ENCODE assay signal across 28 cellular contexts in the genomic region with DNA sequence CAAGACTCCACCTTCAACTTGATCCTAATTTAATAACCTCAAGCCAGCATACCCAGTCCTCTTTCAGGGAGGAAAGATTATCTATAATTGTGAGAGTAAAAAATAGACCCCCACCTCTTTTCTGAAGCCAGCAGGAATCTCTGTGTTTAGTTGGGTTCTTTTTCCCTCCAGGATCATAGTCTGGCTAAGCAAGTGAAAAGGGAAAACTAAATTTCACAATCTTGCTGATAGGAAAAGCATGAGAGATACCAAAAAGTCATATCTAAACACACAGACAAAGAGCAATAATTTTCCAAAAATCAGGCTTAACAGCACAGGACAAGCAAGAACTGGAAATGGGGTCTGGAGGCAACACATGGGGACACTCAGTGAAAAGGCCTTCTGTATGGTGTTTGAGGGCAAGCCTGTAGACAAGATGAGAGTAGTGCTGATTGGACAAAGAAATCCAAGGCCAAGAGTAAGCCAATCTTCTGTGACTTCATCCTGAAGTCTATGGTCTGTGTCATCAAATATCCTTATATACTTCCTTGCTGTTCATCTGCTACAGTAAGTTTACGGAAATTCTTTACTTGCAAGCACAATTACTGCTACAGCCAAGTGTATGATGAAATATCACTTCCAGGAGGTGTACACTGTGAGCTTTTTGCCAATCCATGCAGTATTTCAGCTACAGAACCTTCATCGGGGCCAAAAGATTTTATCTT.
A peak's percentile ranks its signal among the peaks of the same experiment; 100 is the strongest.
DNase-seq lines count a peak whose midpoint lies in the region; ATAC-seq, FAIRE-seq and TF ChIP-seq lines count a peak whose summit lies in the region.
"Had no signal": no experiment of that assay in that cellular context is flagged by ENCODE, and none has a peak within 500 bp of the region (broad histone marks: within the 10 kb centered on the region; RNA-seq: fewer than 3 reads in every experiment).

No MANE protein-coding gene starts in this region.

- CTCF ChIA-PET in activated CD4-positive, alpha-beta memory T cell treated with anti-CD3 and anti-CD28 coated beads for 36 hours (lab: Charles Lee): no interaction called here

- TF ChIP-seq CTCF in right lobe of liver (IDR thresholded peaks at IDR 0.05): no peak
- no peak for TF ChIP-seq CTCF in upper lobe of left lung (IDR thresholded peaks at IDR 0.05)

- ATAC-seq in right lobe of liver: peak; percentile 79 to 92 (median 85)
- no peak for ATAC-seq in upper lobe of left lung (ENCODE audit: low FRiP score in 2 of 2)
- ATAC-seq in GM18498 (IDR thresholded peaks at IDR 0.05; ENCODE audit: unreplicated experiment): no peak
- ATAC-seq: stimulated activated naive B cell treated with anti-CD40 and anti-IgM and Interleukin-4, amounts not matched to agents 10 μg/mL and 1 μg/mL and 100 μg/mL, for 72 hours had no signal

- DNase-seq in H54 (ENCODE audit: insufficient read length, low spot score) (no peak), amniotic epithelial cell (ENCODE audit: low read depth) (peak; percentile 80), fibroblast of peridontal ligament (ENCODE audit: extremely low read depth) (peak; percentile 36), right lobe of liver (no peak), upper lobe of left lung (no peak)
- no peak for DNase-seq in activated CD4-positive, alpha-beta memory T cell treated with anti-CD3 and anti-CD28 coated beads for 36 hours
- DNase-seq in activated T-cell treated with anti-CD3 and anti-CD28 coated beads, Interleukin-2, amount 50 U/mL, for 1 hour: no peak
- DNase-seq: activated CD4-positive, alpha-beta T cell treated with anti-CD3 and anti-CD28 coated beads for 1 hour; activated gamma-delta T cell; activated naive CD8-positive, alpha-beta T cell treated with anti-CD3 and anti-CD28 coated beads, Interleukin-2, amount 10 ng/mL, durations not matched to agents 7 days and 5 days; activated T-cell treated with anti-CD3 and anti-CD28 coated beads for 4 hours; foreskin melanocyte; H7; hippocampal formation; NCI-H1417 treated with DMSO at 0.1 percent for 48 hours; NCI-H2081; NCI-H2227 treated with DMSO at 0.1 percent for 48 hours; NCI-H748 treated with DMSO at 0.1 percent for 48 hours; nephron progenitor cell; stimulated activated CD4-positive, alpha-beta T cell treated with anti-CD3 and anti-CD28 coated beads, Interleukin-15, amount 100 ng/mL, for 24 hours; stimulated activated naive B cell treated with anti-CD40 and anti-IgM and Interleukin-4, amounts not matched to agents 10 μg/mL and 1 μg/mL and 100 μg/mL, for 72 hours had no signal

- H3K4me1 ChIP-seq in right lobe of liver (peaks cover 0 to 30% (median 7%) of the 10 kb centered on the region in 4 donors), upper lobe of left lung (peaks cover 0 to 3% (median 0%) of the 10 kb centered on the region in 4 donors)

- H3K4me3 ChIP-seq in right lobe of liver (no peak overlapping the region), upper lobe of left lung (no peak overlapping the region)
- H3K4me3 ChIP-seq: BLaER1 treated with 17β-estradiol and CSF1 and Interleukin-3, amounts not matched to agents 10 nM and 100 nM; SK-N-MC had no signal

- intact Hi-C loops in right lobe of liver (cut with DNase I): no loop called here
- intact Hi-C loops in activated CD4-positive, alpha-beta memory T cell treated with anti-CD3 and anti-CD28 coated beads for 36 hours (cut with micrococcal nuclease): no loop called here

- H3K9me3 Mint-ChIP-seq in activated CD4-positive, alpha-beta memory T cell treated with anti-CD3 and anti-CD28 coated beads for 36 hours: peaks cover 8% of the 10 kb centered on the region
- H3K9me3 Mint-ChIP-seq: nephron progenitor cell had no signal

- no peak overlapping the region for H3K27ac Mint-ChIP-seq in activated CD4-positive, alpha-beta memory T cell treated with anti-CD3 and anti-CD28 coated beads for 36 hours
- H3K27ac Mint-ChIP-seq: activated naive CD8-positive, alpha-beta T cell treated with anti-CD3 and anti-CD28 coated beads, Interleukin-2, amount 10 ng/mL, durations not matched to agents 7 days and 5 days; nephron progenitor cell; stimulated activated naive B cell treated with anti-CD40 and anti-IgM and Interleukin-4, amounts not matched to agents 10 μg/mL and 1 μg/mL and 100 μg/mL, for 72 hours had no signal

- H3K4me1 Mint-ChIP-seq in activated CD4-positive, alpha-beta memory T cell treated with anti-CD3 and anti-CD28 coated beads for 36 hours (ENCODE audit: low read depth): no peaks in the 10 kb centered on the region

- no peaks in the 10 kb centered on the region for H3K36me3 ChIP-seq in right lobe of liver
- H3K36me3 ChIP-seq in upper lobe of left lung: no peaks in the 10 kb centered on the region
- H3K36me3 ChIP-seq: BLaER1 treated with 17β-estradiol and CSF1 and Interleukin-3, amounts not matched to agents 10 nM and 100 nM had no signal

- no peaks in the 10 kb centered on the region for H3K27me3 Mint-ChIP-seq in activated CD4-positive, alpha-beta memory T cell treated with anti-CD3 and anti-CD28 coated beads for 36 hours
- H3K27me3 Mint-ChIP-seq: activated naive CD8-positive, alpha-beta T cell treated with anti-CD3 and anti-CD28 coated beads, Interleukin-2, amount 10 ng/mL, durations not matched to agents 7 days and 5 days; stimulated activated naive B cell treated with anti-CD40 and anti-IgM and Interleukin-4, amounts not matched to agents 10 μg/mL and 1 μg/mL and 100 μg/mL, for 72 hours had no signal

- H3K27ac ChIP-seq in right lobe of liver (peak overlapping the region in 2 of 3 donors; percentile 12 to 60), upper lobe of left lung (no peak overlapping the region)
- H3K27ac ChIP-seq: BLaER1 treated with 17β-estradiol and CSF1 and Interleukin-3, amounts not matched to agents 10 nM and 100 nM; parathyroid adenoma; SK-N-MC had no signal

- H3K4me3 Mint-ChIP-seq in activated CD4-positive, alpha-beta memory T cell treated with anti-CD3 and anti-CD28 coated beads for 36 hours: no peak overlapping the region
- H3K4me3 Mint-ChIP-seq: activated naive CD8-positive, alpha-beta T cell treated with anti-CD3 and anti-CD28 coated beads, Interleukin-2, amount 10 ng/mL, durations not matched to agents 7 days and 5 days; nephron progenitor cell; stimulated activated naive B cell treated with anti-CD40 and anti-IgM and Interleukin-4, amounts not matched to agents 10 μg/mL and 1 μg/mL and 100 μg/mL, for 72 hours had no signal

- H3K9me3 ChIP-seq in right lobe of liver: no peaks in the 10 kb centered on the region
- no peaks in the 10 kb centered on the region for H3K9me3 ChIP-seq in upper lobe of left lung
- H3K9me3 ChIP-seq: BLaER1 treated with 17β-estradiol and CSF1 and Interleukin-3, amounts not matched to agents 10 nM and 100 nM had no signal

- no peaks in the 10 kb centered on the region for H3K27me3 ChIP-seq in right lobe of liver
- H3K27me3 ChIP-seq in upper lobe of left lung: no peaks in the 10 kb centered on the region
- H3K27me3 ChIP-seq: BLaER1 treated with 17β-estradiol and CSF1 and Interleukin-3, amounts not matched to agents 10 nM and 100 nM had no signal

- TF ChIP-seq EP300 in upper lobe of left lung (IDR thresholded peaks at IDR 0.05): no peak

- POLR2A ChIA-PET in activated CD4-positive, alpha-beta memory T cell treated with anti-CD3 and anti-CD28 coated beads for 36 hours (lab: Charles Lee): no interaction called here

- no peak for TF ChIP-seq POLR2A in H54 (IDR thresholded peaks at IDR 0.05; ENCODE audit: low read depth, low read length)
- no peak for TF ChIP-seq POLR2A in right lobe of liver (IDR thresholded peaks at IDR 0.05)
- no peak for TF ChIP-seq POLR2A in upper lobe of left lung (IDR thresholded peaks at IDR 0.05)

- 47% methylated on average over 2 of the region's 2 CpGs for WGBS in right lobe of liver (ENCODE audit: insufficient coverage, low coverage, low lambda C conversion rate, missing lambda C conversion rate)
- 61 to 74% methylated on average over 2 of the region's 2 CpGs for WGBS in upper lobe of left lung, 2 donors

- FAIRE-seq in H54 (lab: Jason Lieb, UNC): peak; percentile 61
- FAIRE-seq: endothelial cell of umbilical vein, G401.6, urothelium cell line had no signal

- no peaks in the 10 kb centered on the region for H3K36me3 Mint-ChIP-seq in activated CD4-positive, alpha-beta memory T cell treated with anti-CD3 and anti-CD28 coated beads for 36 hours

Comparison
In these comparisons a context has a peak if more than half of its experiments do, and no peak if none do; other contexts are left out.
1. DNase-seq: peak in amniotic epithelial cell (single experiment) and fibroblast of peridontal ligament (single experiment); none in H54 (single experiment), right lobe of liver (0 of 3), activated CD4-positive, alpha-beta memory T cell treated with anti-CD3 and anti-CD28 coated beads for 36 hours (single experiment), upper lobe of left lung (0 of 2) and activated T-cell treated with anti-CD3 and anti-CD28 coated beads, Interleukin-2, amount 50 U/mL, for 1 hour (single experiment).
2. ATAC-seq: peak in right lobe of liver (4 of 4); none in upper lobe of left lung (0 of 2) and GM18498 (single experiment).
3. H3K27ac ChIP-seq: peak in right lobe of liver (2 of 3); none in upper lobe of left lung (0 of 4).